In genomic region chr22:46058591-46059519, GRCh38 we compare ENCODE assay signal across 9 cellular contexts.
DNase-seq lines count a peak whose midpoint lies in the region; ATAC-seq and TF ChIP-seq lines count a peak whose summit lies in the region.
"Had no signal": no experiment of that assay in that cellular context is flagged by ENCODE, and none has a peak within 500 bp of the region (broad histone marks: within the 10 kb centered on the region; RNA-seq: fewer than 3 reads in every experiment).

No MANE protein-coding gene starts in this region.

- CTCF ChIA-PET in SK-N-SH (lab: Yijun Ruan, JAX) = interaction anchor here (0.6 to 10.4 kb wide), 8 partner anchors 8 to 64 kb away, joined by 3 to 76 read pairs (median 4); no protein-coding TSS in a partner anchor

- TF ChIP-seq CTCF in SK-N-SH (IDR thresholded peaks at IDR 0.05) (no peak), fibroblast of mammary gland (conservative IDR thresholded peaks at IDR 0.05; ENCODE audit: control insufficient read depth, insufficient read depth, low read depth, low read length) (no peak), GM23338 (conservative IDR thresholded peaks at IDR 0.05; ENCODE audit: low read depth in 2 of 2) (no peak)

- H3K9me3 ChIP-seq in SK-N-SH = no peaks in the 10 kb centered on the region

- TF ChIP-seq RAD21 in SK-N-SH (IDR thresholded peaks at IDR 0.05; ENCODE audit: low read length) = no peak

- intact Hi-C loops in posterior vena cava (cut with DNase I) = loop anchor here in 1 of 2 donors (10.0 kb wide), 1 partner anchor 46 kb away; no protein-coding TSS in a partner anchor

- peak overlapping the region; percentile 94 to 100 for H3K27ac ChIP-seq in SK-N-SH (ENCODE audit: low read depth in 2 of 2, low read length in 1 of 2)
- H3K27ac ChIP-seq in GM23338 (ENCODE audit: low read depth) = no peak overlapping the region

- peak overlapping the region; percentile 98 for H3K4me2 ChIP-seq in SK-N-SH
- no peak overlapping the region for H3K4me2 ChIP-seq in GM23338

- H3K4me1 Mint-ChIP-seq in GM23338 = peaks cover 4% of the 10 kb centered on the region; the same call in 1 of the 3 replicates

- ATAC-seq in HG03571 (IDR thresholded peaks at IDR 0.05; ENCODE audit: unreplicated experiment) = no peak
- ATAC-seq in GM23338 = no peak

- no peak for TF ChIP-seq EP300 in SK-N-SH (IDR thresholded peaks at IDR 0.05; ENCODE audit: borderline replicate concordance in 1 of 2, low read depth in 1 of 2, low read length in 1 of 2)

- WGBS in SK-N-SH (ENCODE audit: low lambda C conversion rate) = 42% methylated on average over 22 of the region's 25 CpGs

- H3K4me3 ChIP-seq in SK-N-SH (ENCODE audit: low read depth in 2 of 2, low read length in 1 of 2) = peak overlapping the region; percentile 67 to 68; a peak in 3 of 4 replicates
- peak overlapping the region; percentile 59 for H3K4me3 ChIP-seq in fibroblast of mammary gland (ENCODE audit: control insufficient read depth, low read depth, low read length)
- no peak overlapping the region for H3K4me3 ChIP-seq in GM23338

- H3K9ac ChIP-seq in SK-N-SH = peak overlapping the region; percentile 97

- H3F3A ChIP-seq in SK-N-SH (replicated peaks; ENCODE audit: insufficient read depth) (peaks cover 51% of the 10 kb centered on the region), GM23338 (replicated peaks; ENCODE audit: low read depth) (peaks cover 11% of the 10 kb centered on the region)

- POLR2A ChIA-PET in SK-N-SH (lab: Yijun Ruan, JAX) = interaction anchor here (0.7 to 8.1 kb wide), 7 partner anchors 11 to 52 kb away, joined by 3 to 63 read pairs (median 5); no protein-coding TSS in a partner anchor

- no peaks in the 10 kb centered on the region for H3K36me3 Mint-ChIP-seq in GM23338 (ENCODE audit: low read depth)

- H4K20me1 ChIP-seq in SK-N-SH (ENCODE audit: insufficient read depth) = no peaks in the 10 kb centered on the region
- H4K20me1 ChIP-seq in GM23338 (replicated peaks; ENCODE audit: insufficient read depth) = no peaks in the 10 kb centered on the region

- H3K27me3 Mint-ChIP-seq in GM23338 (ENCODE audit: insufficient read depth, low read depth, poor library complexity) = peaks cover 18% of the 10 kb centered on the region

- H3K79me2 ChIP-seq in SK-N-SH (ENCODE audit: insufficient read depth) (peaks cover 97% of the 10 kb centered on the region), GM23338 (replicated peaks; ENCODE audit: insufficient read depth) (no peaks in the 10 kb centered on the region)

- H3K9me2 ChIP-seq in SK-N-SH (no peaks in the 10 kb centered on the region), GM23338 (ENCODE audit: insufficient read depth) (no peaks in the 10 kb centered on the region)

- H3K4me3 Mint-ChIP-seq in GM23338 = no peak overlapping the region

- H2AFZ ChIP-seq in SK-N-SH (ENCODE audit: low read depth) (no peak overlapping the region; the same call in 1 of the 2 replicates), GM23338 (no peak overlapping the region)

- DNase-seq in EH (ENCODE audit: low read depth) (peak; percentile 46), SK-N-SH (peak; percentile 59), fibroblast of mammary gland (ENCODE audit: low read depth) (peak; percentile 56), posterior vena cava (ENCODE audit: low spot score) (peak; percentile 76), GOT3 (lab: John Stamatoyannopoulos, UW) (no peak), C1 segment of cervical spinal cord (lab: John Stamatoyannopoulos, UW) (no peak), GM23338 (ENCODE audit: low spot score) (no peak)
- DNase-seq: NCI-H748 treated with DMSO at 0.1 percent for 48 hours had no signal

- no peaks in the 10 kb centered on the region; the same call in 2 of the 3 replicates for H3K9me3 Mint-ChIP-seq in GM23338

- H3K27me3 ChIP-seq in SK-N-SH (ENCODE audit: insufficient read depth) (no peaks in the 10 kb centered on the region), GM23338 (ENCODE audit: insufficient read depth) (peaks cover 39% of the 10 kb centered on the region)

- no peak overlapping the region for H3K27ac Mint-ChIP-seq in GM23338

- H3K36me3 ChIP-seq in SK-N-SH (replicated peaks in 1 of 2; ENCODE audit: control insufficient read depth in 1 of 2, insufficient read depth in 2 of 2, low read length in 1 of 2) = peaks cover 0 to 4% of the 10 kb centered on the region in 2 experiments
- H3K36me3 ChIP-seq in GM23338 (ENCODE audit: insufficient read depth) = no peaks in the 10 kb centered on the region

- H3K4me1 ChIP-seq in SK-N-SH (ENCODE audit: control insufficient read depth in 1 of 2, insufficient read depth in 2 of 2, low read depth in 1 of 2, low read length in 1 of 2) (peaks cover 47 to 72% of the 10 kb centered on the region in 2 experiments), GM23338 (ENCODE audit: insufficient read depth) (peaks cover 18% of the 10 kb centered on the region)

TF ChIP-seq in SK-N-SH, 30 proteins besides CTCF, POLR2A, EP300 and RAD21:
- TF ChIP-seq FOXM1 (IDR thresholded peaks at IDR 0.05; ENCODE audit: low read depth) = no peak
- TF ChIP-seq NRF1 (IDR thresholded peaks at IDR 0.05; ENCODE audit: low read depth, low read length) = no peak
- no peak for TF ChIP-seq ELF1 (IDR thresholded peaks at IDR 0.05)
- no peak for TF ChIP-seq RCOR1 (IDR thresholded peaks at IDR 0.05; ENCODE audit: low read length)
- no peak for TF ChIP-seq RXRA (IDR thresholded peaks at IDR 0.05; ENCODE audit: borderline replicate concordance, low read depth)
- no peak for TF ChIP-seq GABPA (IDR thresholded peaks at IDR 0.05; ENCODE audit: low read depth)
- TF ChIP-seq SIN3A (IDR thresholded peaks at IDR 0.05; ENCODE audit: borderline replicate concordance, low read depth, low read length) = no peak
- no peak for TF ChIP-seq JUND (IDR thresholded peaks at IDR 0.05)
- no peak for TF ChIP-seq TEAD4 (IDR thresholded peaks at IDR 0.05; ENCODE audit: borderline replicate concordance, insufficient read depth)
- no peak for TF ChIP-seq TCF12 (IDR thresholded peaks at IDR 0.05)
- TF ChIP-seq YY1 (IDR thresholded peaks at IDR 0.05; ENCODE audit: low read depth) = no peak
- no peak for TF ChIP-seq MXI1 (IDR thresholded peaks at IDR 0.05; ENCODE audit: low read depth, low read length)

TF ChIP-seq in GM23338, 12 proteins besides CTCF, POLR2A, EP300 and RAD21:
- TF ChIP-seq ZNF331 (CRISPR knock-in tag; IDR thresholded peaks at IDR 0.05; ENCODE audit: low read depth) = no peak
- no peak for TF ChIP-seq CREB1 (CRISPR knock-in tag; IDR thresholded peaks at IDR 0.05; ENCODE audit: low read depth)
- TF ChIP-seq EZH2phosphoT487 (IDR thresholded peaks at IDR 0.05; ENCODE audit: unreplicated experiment) = no peak

Comparison
In these comparisons a context has a peak if more than half of its experiments do, and no peak if none do; other contexts are left out.
1. DNase-seq: peak in EH (single experiment), SK-N-SH (single experiment), fibroblast of mammary gland (single experiment) and posterior vena cava (single experiment); none in GOT3 (single experiment), C1 segment of cervical spinal cord (0 of 14) and GM23338 (single experiment).